ENCODE assay signal across 10 cellular contexts in the genomic region with DNA sequence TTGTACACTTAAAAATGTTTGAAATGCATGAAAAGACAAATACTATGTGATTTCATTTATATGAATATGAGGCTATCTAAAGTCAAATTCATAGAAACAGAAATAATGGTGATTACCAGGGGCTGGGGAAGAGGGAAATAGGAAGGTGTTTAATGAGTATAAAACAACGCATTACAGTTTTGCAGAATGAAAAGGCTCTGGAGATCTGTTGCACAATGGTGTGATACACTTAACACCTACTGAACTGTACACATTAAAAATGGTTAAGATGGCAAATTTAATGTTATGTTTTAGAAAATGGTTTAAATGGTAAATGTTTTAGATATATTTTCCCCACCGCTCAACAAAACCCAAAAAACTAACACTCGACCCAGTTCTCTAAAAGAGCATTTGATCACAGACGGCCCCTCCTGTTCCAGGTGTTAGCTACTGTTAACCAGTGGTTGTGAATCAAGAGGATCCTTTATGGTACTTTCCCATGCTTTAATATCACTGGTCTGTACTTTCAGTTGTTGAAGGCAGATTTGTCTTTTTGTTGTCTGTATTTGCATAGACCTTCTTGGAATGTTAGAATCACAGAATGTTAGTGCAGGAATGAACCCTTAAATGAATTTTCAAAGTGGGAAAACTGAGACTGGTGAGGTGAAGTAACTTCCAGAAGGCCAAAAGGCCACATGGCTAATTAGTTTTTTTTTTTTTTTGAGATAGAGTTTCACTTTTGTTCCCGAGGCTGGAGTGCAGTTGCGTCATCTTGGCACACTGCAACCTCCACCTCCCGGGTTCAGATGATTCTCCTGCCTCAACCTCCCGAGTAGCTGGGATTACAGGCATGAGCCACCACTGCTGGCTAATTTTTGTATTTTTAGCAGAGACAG. TPM values are rescaled to one million over a fixed set of nuclear protein-coding genes. Genes with fewer than 3 reads are reported as not detected.
A peak's percentile ranks its signal among the peaks of the same experiment; 100 is the strongest.
DNase-seq lines count a peak whose midpoint lies in the region; ATAC-seq, FAIRE-seq and TF ChIP-seq lines count a peak whose summit lies in the region.
"Had no signal": no experiment of that assay in that cellular context is flagged by ENCODE, and none has a peak within 500 bp of the region (broad histone marks: within the 10 kb centered on the region; RNA-seq: fewer than 3 reads in every experiment).

No MANE protein-coding gene starts in this region.

- H3K4me3 ChIP-seq in DND-41 (ENCODE audit: low read depth in 1 of 2, low read length in 2 of 2): no peak overlapping the region
- peak overlapping the region; percentile 55; the same call in 1 of the 2 replicates for H3K4me3 ChIP-seq in GM12878
- no peak overlapping the region for H3K4me3 ChIP-seq in mucosa of descending colon
- H3K4me3 ChIP-seq: cardiac muscle cell, HAP-1 had no signal

- CTCF ChIA-PET in GM12878 (lab: Yijun Ruan, JAX): interaction anchor here (0.6 to 1.7 kb wide), 4 partner anchors 9 to 343 kb away, joined by 3 to 4 read pairs (median 4); no protein-coding TSS in a partner anchor

- SMC1A ChIA-PET in GM12878 (lab: Charles Lee; ENCODE audit: uncharacterized antibody, unreplicated experiment): interaction anchor here (1.3 to 2.6 kb wide), 3 partner anchors 8 to 31 kb away, joined by 3 to 9 read pairs (median 4); no protein-coding TSS in a partner anchor

- no peaks in the 10 kb centered on the region for H3K9me3 ChIP-seq in DND-41 (ENCODE audit: insufficient read depth, low read length, severe bottlenecking)
- H3K9me3 ChIP-seq in GM12878 (replicated peaks; ENCODE audit: control insufficient read depth, insufficient read depth, low read length): no peaks in the 10 kb centered on the region; the same call in 1 of the 3 replicates
- H3K9me3 ChIP-seq in mucosa of descending colon: no peaks in the 10 kb centered on the region

- H3K27ac ChIP-seq in DND-41 (ENCODE audit: low read length) (no peak overlapping the region), GM12878 (ENCODE audit: control insufficient read depth, insufficient read depth) (peak overlapping the region; percentile 76)
- H3K27ac ChIP-seq: cardiac muscle cell had no signal

- BruUV-seq in GM12878 (replicated peaks; lab: Mats Ljungman, UMichigan): TSS peak; percentile 31

- peak; percentile 90 for FAIRE-seq in GM12878 (lab: Jason Lieb, UNC)

- intact Hi-C loops in GM12878 (cut with micrococcal nuclease; ENCODE audit: unreplicated experiment) (loop anchor here (2.0 kb wide), 1 partner anchor 25 kb away; no protein-coding TSS in a partner anchor), mucosa of descending colon (cut with DNase I, micrococcal nuclease) (no loop called here)

- H3K79me2 ChIP-seq in DND-41 (ENCODE audit: insufficient read depth, low read length): peaks cover 97% of the 10 kb centered on the region
- peaks cover 93% of the 10 kb centered on the region for H3K79me2 ChIP-seq in GM12878 (ENCODE audit: control insufficient read depth, insufficient read depth, low read length)

- peak overlapping the region; percentile 12; the same call in 1 of the 2 replicates for H3K4me2 ChIP-seq in DND-41 (ENCODE audit: insufficient read depth, low read length)
- H3K4me2 ChIP-seq in GM12878 (ENCODE audit: control insufficient read depth, insufficient read depth): peak overlapping the region; percentile 83

- peak; percentile 21 for DNase-seq in DND-41
- no peak for DNase-seq in GM12878 (ENCODE audit: low read depth, low spot score)
- peak in 2 of 3 donors; percentile 42 to 47 for DNase-seq in mucosa of descending colon
- no peak for DNase-seq in pons (ENCODE audit: low spot score)
- DNase-seq in hepatic stellate cell (ENCODE audit: low spot score): no peak
- DNase-seq in AML-193 (lab: John Stamatoyannopoulos, UW): no peak

- TF ChIP-seq POLR2A in GM12878 (IDR thresholded peaks at IDR 0.05; ENCODE audit: low read depth, low read length): no peak

- TF ChIP-seq RAD21 in GM12878 (IDR thresholded peaks at IDR 0.05; ENCODE audit: insufficient read depth, low read depth, low read length): no peak

- H3K36me3 ChIP-seq in DND-41 (ENCODE audit: insufficient read depth, low read length): peaks cover 13% of the 10 kb centered on the region; the same call in 1 of the 2 replicates
- peaks cover 0 to 9% of the 10 kb centered on the region in 2 experiments for H3K36me3 ChIP-seq in GM12878 (ENCODE audit: control insufficient read depth in 2 of 2, insufficient read depth in 2 of 2, low read length in 1 of 2)
- no peaks in the 10 kb centered on the region for H3K36me3 ChIP-seq in mucosa of descending colon (ENCODE audit: low read depth)
- H3K36me3 ChIP-seq: cardiac muscle cell had no signal

- H4K20me1 ChIP-seq in DND-41 (ENCODE audit: insufficient read depth, low read length) (peaks cover 66% of the 10 kb centered on the region), GM12878 (ENCODE audit: control insufficient read depth, insufficient read depth) (no peaks in the 10 kb centered on the region)

- no peaks in the 10 kb centered on the region for H3K27me3 ChIP-seq in DND-41 (ENCODE audit: insufficient read depth, low read length, poor library complexity)
- H3K27me3 ChIP-seq in GM12878 (replicated peaks in 1 of 2; ENCODE audit: control insufficient read depth in 2 of 2, insufficient read depth in 2 of 2, low read length in 1 of 2): no peaks in the 10 kb centered on the region
- H3K27me3 ChIP-seq: cardiac muscle cell had no signal

- ATAC-seq in DND-41 (ENCODE audit: insufficient read depth, low read depth): peak; percentile 79
- ATAC-seq in HG02973 (IDR thresholded peaks at IDR 0.05; ENCODE audit: unreplicated experiment): peak; percentile 65
- peak; percentile 86 for ATAC-seq in GM12878
- peak; percentile 82 for ATAC-seq in mucosa of descending colon
- no peak for ATAC-seq in HG03378 (IDR thresholded peaks at IDR 0.05; ENCODE audit: unreplicated experiment)

- RAD21 ChIA-PET in GM12878 (lab: Charles Lee; ENCODE audit: unreplicated experiment): interaction anchor here (0.6 to 0.9 kb wide), 3 partner anchors 41 to 623 kb away, joined by 3 read pairs; no protein-coding TSS in a partner anchor

- WGBS in GM12878 (ENCODE audit: insufficient coverage, insufficient replicate concordance, low lambda C conversion rate, missing lambda C conversion rate): 30% methylated on average over 8 of the region's 8 CpGs

- TF ChIP-seq EP300 in GM12878 (IDR thresholded peaks at IDR 0.05; ENCODE audit: borderline replicate concordance in 1 of 2, control insufficient read depth in 1 of 2, low read depth in 2 of 2, low read length in 2 of 2): no peak

- H2AFZ ChIP-seq in DND-41 (ENCODE audit: low read depth, low read length) (no peak overlapping the region), GM12878 (ENCODE audit: control insufficient read depth, low read depth, low read length) (no peak overlapping the region; the same call in 1 of the 2 replicates)

- H3K9ac ChIP-seq in DND-41 (ENCODE audit: low read depth, low read length) (no peak overlapping the region), GM12878 (ENCODE audit: control insufficient read depth, insufficient read depth, low read length) (peak overlapping the region; percentile 43; the same call in 1 of the 2 replicates)

- TF ChIP-seq CTCF in DND-41 (IDR thresholded peaks at IDR 0.05; ENCODE audit: borderline replicate concordance, extremely low read depth, low read length, poor library complexity, severe bottlenecking): no peak
- TF ChIP-seq CTCF in GM12878 (IDR thresholded peaks at IDR 0.05 in 2 of 3, conservative IDR thresholded peaks at IDR 0.05 in 1 of 3; ENCODE audit: control insufficient read depth in 2 of 3, extremely low read depth in 1 of 3, insufficient read depth in 1 of 3, low read depth in 3 of 3, low read length in 3 of 3): no peak
- no peak for TF ChIP-seq CTCF in mucosa of descending colon (IDR thresholded peaks at IDR 0.05)

- in situ Hi-C loops in GM12878 (cut with MboI): no loop called here

- H3K4me1 ChIP-seq in DND-41 (ENCODE audit: insufficient read depth, low read length): peaks cover 32% of the 10 kb centered on the region
- peaks cover 6% of the 10 kb centered on the region; the same call in 1 of the 2 replicates for H3K4me1 ChIP-seq in GM12878 (ENCODE audit: control insufficient read depth, insufficient read depth, low read length)
- peaks cover 36% of the 10 kb centered on the region for H3K4me1 ChIP-seq in mucosa of descending colon (ENCODE audit: low read depth)

- POLR2A ChIA-PET in GM12878 (lab: Charles Lee): interaction anchor here (0.6 to 1.4 kb wide), 4 partner anchors 9 to 491 kb away, joined by 3 to 7 read pairs (median 4); no protein-coding TSS in a partner anchor

TF ChIP-seq in GM12878, 131 proteins besides CTCF, POLR2A, EP300 and RAD21 (continues in another document):
- 0 out of 2 replicates have a peak, but pooled peaks have one; percentile 13 for TF ChIP-seq CBX5 (IDR thresholded peaks at IDR 0.05; ENCODE audit: low read depth)
- TF ChIP-seq MTA2 (IDR thresholded peaks at IDR 0.05; ENCODE audit: low read depth): peak; percentile 45; the same call in 1 of the 2 replicates
- TF ChIP-seq IKZF2 (IDR thresholded peaks at IDR 0.05): peak; percentile 69 to 85; a peak in 3 of 4 replicates
- no peak for TF ChIP-seq CHD4 (IDR thresholded peaks at IDR 0.05)
- TF ChIP-seq IKZF1 (conservative IDR thresholded peaks at IDR 0.05): peak; percentile 64
- peak; percentile 36; the same call in 1 of the 2 replicates for TF ChIP-seq EED (IDR thresholded peaks at IDR 0.05; ENCODE audit: low read depth)
- peak; percentile 15; the same call in 1 of the 2 replicates for TF ChIP-seq SPI1 (IDR thresholded peaks at IDR 0.05; ENCODE audit: borderline replicate concordance, insufficient read depth, low read depth, low read length)
- TF ChIP-seq TBL1XR1 (IDR thresholded peaks at IDR 0.05; ENCODE audit: low read depth, low read length): no peak
- TF ChIP-seq ZNF24 (IDR thresholded peaks at IDR 0.05): no peak

RNA-seq across cellular contexts. Expression of a gene that starts 10.2 kb away (rescaled TPM):
- 96.9 and 119 TPM in 2 replicates for total RNA-seq in GM12878 (2013; cell fraction: nucleolus; rRNA removed)
- 42.5 and 45.1 TPM in 2 replicates for total RNA-seq in GM12878 (2014; rRNA removed)
- total RNA-seq in GM12878 (2014; rRNA removed; fragmentation: Illumina TruSeq; extraction: Trizol): 70.1 and 71.1 TPM in 2 replicates
- total RNA-seq in GM12878 (2021): 87.5 and 88.9 TPM in 2 replicates
- polyA plus RNA-seq in GM12878 (2011; ENCODE audit: low read depth): 17.1 TPM
- 108 and 190 TPM in 2 replicates for polyA plus RNA-seq in GM12878 (2011; rRNA removed)
- polyA plus RNA-seq in GM12878 (2011; cell fraction: cytosol; rRNA removed): 42.2 and 49.8 TPM in 2 replicates
- 28.6 and 41.9 TPM in 2 replicates for polyA plus RNA-seq in GM12878 (2011; cell fraction: nucleus; rRNA removed)
- polyA plus RNA-seq in GM12878 (2012): 31.0 and 49.6 TPM in 2 replicates
- 84.0 and 138 TPM in 2 replicates for polyA plus RNA-seq in GM12878 (2014; fragmentation: Illumina TruSeq; extraction: Trizol)
- polyA plus RNA-seq in GM12878 (2014; fragmentation: Nextera tagmentation; extraction: Ambion mirVana): 10 to 100 TPM; 13.3 to 24.8 TPM
- 44.2 and 79.9 TPM in 2 replicates for polyA plus RNA-seq in GM12878 (2014; rRNA removed)
- 100 to 1,000 TPM; 108 to 109 TPM for polyA plus RNA-seq in GM12878 (2016; fragmentation: Nextera tagmentation; extraction: Ambion mirVana)
- 43.9 and 62.6 TPM in 2 replicates for polyA minus RNA-seq in GM12878 (2011; rRNA and poly(A)+ RNA removed)
- polyA minus RNA-seq in GM12878 (2011; cell fraction: cytosol; rRNA and poly(A)+ RNA removed): 34.2 and 46.3 TPM in 2 replicates
- polyA minus RNA-seq in GM12878 (2011; cell fraction: nucleus; rRNA and poly(A)+ RNA removed): 22.2 and 40.9 TPM in 2 replicates
- total RNA-seq in mucosa of descending colon: 100 to 1,000 TPM; 129 to 166 (median 162) TPM

Comparison
In these comparisons a context has a peak if more than half of its experiments do, and no peak if none do; other contexts are left out.
1. DNase-seq: peak in DND-41 (single experiment) and mucosa of descending colon (2 of 3); none in GM12878 (single experiment), pons (single experiment), hepatic stellate cell (single experiment) and AML-193 (0 of 2).